Comparison of ENCODE assay signal across 8 cellular contexts in the genomic region with DNA sequence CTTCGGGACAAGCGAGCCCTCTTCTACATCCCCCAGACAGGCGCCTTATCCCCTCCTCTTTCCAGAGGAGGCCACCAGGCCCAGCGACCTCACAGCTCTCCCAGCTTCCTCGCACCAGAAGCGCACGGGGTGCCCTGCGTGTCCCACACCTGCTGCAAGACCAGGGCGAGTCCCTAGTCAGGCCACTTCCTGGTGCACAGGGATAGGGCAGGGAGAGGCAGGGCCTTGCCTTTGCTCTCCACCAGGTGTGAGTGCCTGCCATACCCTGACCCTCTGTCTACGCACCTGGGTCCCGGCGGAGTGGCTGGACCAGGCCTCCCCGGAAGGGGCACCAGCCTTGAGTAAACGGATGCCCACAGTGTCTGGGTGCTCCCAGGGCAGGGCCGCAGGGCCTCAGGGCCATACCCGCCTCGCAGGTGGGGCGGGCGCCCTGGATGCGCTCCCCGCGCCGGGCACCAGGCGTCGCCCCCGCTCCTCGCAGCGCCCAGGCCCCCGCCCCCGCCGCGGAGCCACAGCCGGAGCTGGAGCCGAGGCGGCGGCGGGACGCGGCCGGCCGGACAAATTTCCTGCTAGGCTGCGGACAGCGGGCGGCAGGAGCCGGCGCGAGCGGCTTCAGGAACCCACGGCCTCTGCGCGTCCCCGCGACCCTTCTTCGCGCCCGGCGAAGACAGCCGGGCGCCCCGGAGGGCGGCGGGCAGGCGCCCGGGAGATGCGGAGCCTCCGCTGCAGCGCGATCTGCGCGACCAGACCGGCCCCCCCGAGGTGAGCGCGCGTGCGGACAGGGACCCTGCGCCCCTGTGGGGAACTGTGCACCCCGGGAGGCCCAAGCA. TPM values are rescaled to one million over a fixed set of nuclear protein-coding genes. Genes with fewer than 3 reads are reported as not detected.
A peak's percentile ranks its signal among the peaks of the same experiment; 100 is the strongest.
DNase-seq lines count a peak whose midpoint lies in the region; ATAC-seq and TF ChIP-seq lines count a peak whose summit lies in the region.

A gene with protein sequence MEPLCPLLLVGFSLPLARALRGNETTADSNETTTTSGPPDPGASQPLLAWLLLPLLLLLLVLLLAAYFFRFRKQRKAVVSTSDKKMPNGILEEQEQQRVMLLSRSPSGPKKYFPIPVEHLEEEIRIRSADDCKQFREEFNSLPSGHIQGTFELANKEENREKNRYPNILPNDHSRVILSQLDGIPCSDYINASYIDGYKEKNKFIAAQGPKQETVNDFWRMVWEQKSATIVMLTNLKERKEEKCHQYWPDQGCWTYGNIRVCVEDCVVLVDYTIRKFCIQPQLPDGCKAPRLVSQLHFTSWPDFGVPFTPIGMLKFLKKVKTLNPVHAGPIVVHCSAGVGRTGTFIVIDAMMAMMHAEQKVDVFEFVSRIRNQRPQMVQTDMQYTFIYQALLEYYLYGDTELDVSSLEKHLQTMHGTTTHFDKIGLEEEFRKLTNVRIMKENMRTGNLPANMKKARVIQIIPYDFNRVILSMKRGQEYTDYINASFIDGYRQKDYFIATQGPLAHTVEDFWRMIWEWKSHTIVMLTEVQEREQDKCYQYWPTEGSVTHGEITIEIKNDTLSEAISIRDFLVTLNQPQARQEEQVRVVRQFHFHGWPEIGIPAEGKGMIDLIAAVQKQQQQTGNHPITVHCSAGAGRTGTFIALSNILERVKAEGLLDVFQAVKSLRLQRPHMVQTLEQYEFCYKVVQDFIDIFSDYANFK (plus strand): TSS at position 556 of the 830 bp plus-strand sequence. CDS start 133,779 bp downstream, outside the sequence.

- TF ChIP-seq CTCF in left lung (IDR thresholded peaks at IDR 0.05) = peak; percentile 85

- H3K27me3 ChIP-seq in left lung = peaks cover 0 to 9% of the 10 kb centered on the region in 2 donors

- TF ChIP-seq EP300 in Ishikawa (IDR thresholded peaks at IDR 0.05; ENCODE audit: borderline replicate concordance) = no peak

- no peaks in the 10 kb centered on the region for H3K9me3 ChIP-seq in left lung

- intact Hi-C loops in left lung (cut with DNase I) = loop anchor here (2.0 to 10.0 kb wide), 3 partner anchors 104 to 162 kb away; no protein-coding TSS in a partner anchor

- DNase-seq in DMS53 (lab: John Stamatoyannopoulos, UW) = peak; percentile 65
- DNase-seq in activated CD4-positive, CD25-positive, alpha-beta regulatory T cell treated with anti-CD3 and anti-CD28 coated beads, Interleukin-2, amount 50 U/mL, for 72 hours = peak; percentile 79
- DNase-seq in cerebellum (ENCODE audit: low spot score) = peak; percentile 83
- peak; percentile 74 to 99 for DNase-seq in left lung
- peak; percentile 66 for DNase-seq in stimulated activated CD4-positive, alpha-beta T cell treated with anti-CD3 and anti-CD28 coated beads, Interleukin-1b, Interleukin-23, amount 100 ng/mL, for 48 hours
- no peak for DNase-seq in NCI-H510A treated with DMSO at 0.1 percent for 48 hours (lab: John Stamatoyannopoulos, UW)

- peak within 1 kb of the TSS; percentile 64 to 77 for H3K4me3 ChIP-seq in left lung

- H3K36me3 ChIP-seq in left lung = no peaks in the 10 kb centered on the region

- peak within 1 kb of the TSS; percentile 89 to 91 for H3K27ac ChIP-seq in left lung

- ATAC-seq in GM21529 (IDR thresholded peaks at IDR 0.05; ENCODE audit: unreplicated experiment) (peak; percentile 90), left lung (peak; percentile 92)

- TF ChIP-seq RAD21 in Ishikawa (IDR thresholded peaks at IDR 0.05; ENCODE audit: low read depth) = peak; percentile 80; the same call in 1 of the 2 replicates

- H3K4me1 ChIP-seq in left lung = peaks cover 10 to 48% of the 10 kb centered on the region in 2 donors

TF ChIP-seq in Ishikawa, 13 proteins besides CTCF, POLR2A, EP300 and RAD21:
- TF ChIP-seq EGR1 (IDR thresholded peaks at IDR 0.05) = peak; percentile 71
- TF ChIP-seq, protein P1, sequence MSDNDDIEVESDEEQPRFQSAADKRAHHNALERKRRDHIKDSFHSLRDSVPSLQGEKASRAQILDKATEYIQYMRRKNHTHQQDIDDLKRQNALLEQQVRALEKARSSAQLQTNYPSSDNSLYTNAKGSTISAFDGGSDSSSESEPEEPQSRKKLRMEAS (IDR thresholded peaks at IDR 0.05) = peak; percentile 12; the same call in 1 of the 2 replicates
- TF ChIP-seq ZBTB7A (IDR thresholded peaks at IDR 0.05; ENCODE audit: low read depth) = no peak
- no peak for TF ChIP-seq TAF1 (IDR thresholded peaks at IDR 0.05; ENCODE audit: low read depth)

RNA-seq across cellular contexts. Expression of the gene that starts here (rescaled TPM):
- total RNA-seq in cerebellum (28.7 TPM), left lung (10 to 100 TPM; 51.4 to 88.7 TPM)
